Comparison of ENCODE assay signal across 22 cellular contexts in the genomic region with DNA sequence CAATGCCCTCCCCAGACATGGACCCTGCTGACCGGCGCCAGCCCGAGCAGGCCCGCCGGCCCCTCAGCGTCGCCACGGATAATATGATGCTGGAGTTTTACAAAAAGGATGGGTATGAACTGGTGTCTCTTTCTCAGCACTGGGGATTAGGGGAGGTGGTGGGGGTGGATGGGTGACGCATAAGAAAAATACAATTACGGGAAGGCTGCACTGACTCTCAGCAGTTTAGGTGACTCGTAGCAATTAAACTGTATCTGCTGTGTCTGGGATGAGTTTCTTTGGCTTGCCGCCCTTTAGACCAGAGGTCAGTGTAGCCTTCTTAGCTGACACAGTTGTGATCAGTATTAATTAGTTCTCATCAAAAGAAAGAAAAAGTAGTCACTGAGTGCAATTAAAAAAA.
DNase-seq lines count a peak whose midpoint lies in the region; ATAC-seq and TF ChIP-seq lines count a peak whose summit lies in the region.
"Had no signal": no experiment of that assay in that cellular context is flagged by ENCODE, and none has a peak within 500 bp of the region (broad histone marks: within the 10 kb centered on the region; RNA-seq: fewer than 3 reads in every experiment).

No MANE protein-coding gene starts in this region.

- no peak overlapping the region for H3K4me3 ChIP-seq in AG10803 (ENCODE audit: low read length)
- no peak overlapping the region for H3K4me3 ChIP-seq in cardiac fibroblast (replicated peaks in 1 of 2; ENCODE audit: low read depth in 2 of 2, low read length in 2 of 2)
- H3K4me3 ChIP-seq: coronary artery, heart left ventricle, left ventricle myocardium inferior, upper lobe of right lung had no signal

- ATAC-seq in GM21529 (IDR thresholded peaks at IDR 0.05; ENCODE audit: unreplicated experiment) = no peak
- ATAC-seq: heart left ventricle, sciatic nerve, SK-N-SH treated with all-trans-retinoic acid at 6 μM for 48 hours, upper lobe of right lung, WTC11 had no signal

- TF ChIP-seq CTCF in AG10803 (conservative IDR thresholded peaks at IDR 0.05; ENCODE audit: low read length) = no peak
- TF ChIP-seq CTCF in cardiac fibroblast (IDR thresholded peaks at IDR 0.05; ENCODE audit: low read depth, low read length) = no peak

- DNase-seq in AG10803 (ENCODE audit: low read depth) (peak; percentile 41), HS-5 (ENCODE audit: low read depth) (peak; percentile 28), cardiac fibroblast (ENCODE audit: low read depth in 2 of 2) (peak; percentile 3 to 38), putamen (ENCODE audit: low spot score) (peak; percentile 26), NCI-H1048 (lab: John Stamatoyannopoulos, UW) (no peak), NCI-H187 (lab: John Stamatoyannopoulos, UW) (no peak), GOT3 (lab: John Stamatoyannopoulos, UW) (no peak)
- DNase-seq: activated CD4-positive, alpha-beta T cell treated with anti-CD3 and anti-CD28 coated beads, Interleukin-2, amount 50 U/mL, for 48 hours; activated gamma-delta T cell; CD4-positive, alpha-beta T cell; heart left ventricle; left ventricle myocardium inferior; NCI-H1417 treated with DMSO at 0.1 percent for 48 hours; NCI-H524 treated with DMSO at 0.1 percent for 48 hours; nephron progenitor cell; substantia nigra; upper lobe of right lung had no signal

Comparison
In these comparisons a context has a peak if more than half of its experiments do, and no peak if none do; other contexts are left out.
1. DNase-seq: peak in AG10803 (single experiment), HS-5 (single experiment), cardiac fibroblast (2 of 2) and putamen (single experiment); none in NCI-H1048 (single experiment), NCI-H187 (0 of 2) and GOT3 (single experiment).